In genomic region chr11:125036933-125037332, GRCh38 we compare ENCODE assay signal across 15 cellular contexts. TPM values are rescaled to one million over a fixed set of nuclear protein-coding genes. Genes with fewer than 3 reads are reported as not detected.
DNase-seq lines count a peak whose midpoint lies in the region; ATAC-seq, FAIRE-seq and TF ChIP-seq lines count a peak whose summit lies in the region.
"Had no signal": no experiment of that assay in that cellular context is flagged by ENCODE, and none has a peak within 500 bp of the region (broad histone marks: within the 10 kb centered on the region; RNA-seq: fewer than 3 reads in every experiment).

No MANE protein-coding gene starts in this region.

- TF ChIP-seq POLR2A in IMR-90 (IDR thresholded peaks at IDR 0.05; ENCODE audit: low read depth, low read length) (no peak), GM12878 (IDR thresholded peaks at IDR 0.05; ENCODE audit: low read depth, low read length) (no peak)

- intact Hi-C loops in IMR-90 (cut with micrococcal nuclease) = no loop called here
- intact Hi-C loops in GM12878 (cut with micrococcal nuclease; ENCODE audit: unreplicated experiment) = no loop called here
- intact Hi-C loops in tibial artery (cut with DNase I; ENCODE audit: low total_unique reads) = no loop called here
- intact Hi-C loops in CD8-positive, alpha-beta T cell (cut with DNase I, micrococcal nuclease) = no loop called here

- H3K4ac ChIP-seq in IMR-90 (ENCODE audit: low read depth, low read length) = no peak overlapping the region

- H3K23ac ChIP-seq in IMR-90 (ENCODE audit: low read depth, low read length) = no peak overlapping the region

- TF ChIP-seq RAD21 in IMR-90 (IDR thresholded peaks at IDR 0.05; ENCODE audit: low read length) (no peak), GM12878 (IDR thresholded peaks at IDR 0.05; ENCODE audit: insufficient read depth, low read depth, low read length) (no peak)

- no peaks in the 10 kb centered on the region for H3K79me2 ChIP-seq in GM12878 (ENCODE audit: control insufficient read depth, insufficient read depth, low read length)

- H3K27ac Mint-ChIP-seq in CD8-positive, alpha-beta T cell = no peak overlapping the region
- H3K27ac Mint-ChIP-seq: activated naive CD8-positive, alpha-beta T cell had no signal

- H4K91ac ChIP-seq in IMR-90 (ENCODE audit: insufficient read depth, low read depth, low read length) = no peak overlapping the region

- RAD21 ChIA-PET in GM12878 (lab: Charles Lee; ENCODE audit: unreplicated experiment) = no interaction called here

- H3K36me3 ChIP-seq in BLaER1 (no peaks in the 10 kb centered on the region), IMR-90 (ENCODE audit: control insufficient read depth, insufficient read depth, low read length) (no peaks in the 10 kb centered on the region), GM12878 (ENCODE audit: control insufficient read depth in 2 of 2, insufficient read depth in 2 of 2, low read length in 1 of 2) (no peaks in the 10 kb centered on the region), tibial artery (no peaks in the 10 kb centered on the region)
- no peaks in the 10 kb centered on the region for H3K36me3 ChIP-seq in CD8-positive, alpha-beta T cell (ENCODE audit: insufficient read depth, low read length)
- H3K36me3 ChIP-seq: ovary had no signal

- no peak overlapping the region for H3K56ac ChIP-seq in IMR-90 (ENCODE audit: extremely low read depth, insufficient read depth, low read length)

- no peak overlapping the region for H4K8ac ChIP-seq in IMR-90 (ENCODE audit: low read depth in 2 of 2, low read length in 2 of 2)

- peak; percentile 98 for DNase-seq in IMR-90
- DNase-seq in GM12878 (ENCODE audit: low read depth, low spot score) = no peak
- DNase-seq in myocyte (ENCODE audit: low read depth) = peak; percentile 47
- DNase-seq in NCI-H2227 (lab: John Stamatoyannopoulos, UW; ENCODE audit: unreplicated experiment) = no peak
- no peak for DNase-seq in tibial artery
- no peak for DNase-seq in CD8-positive, alpha-beta T cell
- DNase-seq: DMS79 treated with DMSO at 0.1 percent for 48 hours, GOT3, left colon, NCI-H1436, ovary, upper lobe of left lung had no signal

- FAIRE-seq in GM12878 (lab: Jason Lieb, UNC) = no peak

- no peak overlapping the region for H2BK15ac ChIP-seq in IMR-90 (ENCODE audit: low read depth, low read length)

- H3K27me3 ChIP-seq in BLaER1 = no peaks in the 10 kb centered on the region
- no peaks in the 10 kb centered on the region for H3K27me3 ChIP-seq in IMR-90 (ENCODE audit: control insufficient read depth, insufficient read depth, low read length)
- H3K27me3 ChIP-seq in GM12878 (replicated peaks in 1 of 2; ENCODE audit: control insufficient read depth in 2 of 2, insufficient read depth in 2 of 2, low read length in 1 of 2) = no peaks in the 10 kb centered on the region
- H3K27me3 ChIP-seq in tibial artery = no peaks in the 10 kb centered on the region
- no peaks in the 10 kb centered on the region for H3K27me3 ChIP-seq in CD8-positive, alpha-beta T cell (ENCODE audit: insufficient read depth, low read length)
- H3K27me3 ChIP-seq: ovary, upper lobe of left lung had no signal

- no peaks in the 10 kb centered on the region for H3K4me1 Mint-ChIP-seq in CD8-positive, alpha-beta T cell (ENCODE audit: low read depth)

- ATAC-seq in IMR-90 (ENCODE audit: low read depth) = peak; percentile 93
- ATAC-seq in GM12878 = peak; percentile 40; the same call in 2 of the 3 replicates
- ATAC-seq in GM19328 (IDR thresholded peaks at IDR 0.05; ENCODE audit: unreplicated experiment) = no peak
- no peak for ATAC-seq in CD8-positive, alpha-beta T cell
- ATAC-seq: left colon had no signal

- TF ChIP-seq EP300 in GM12878 (IDR thresholded peaks at IDR 0.05; ENCODE audit: borderline replicate concordance in 1 of 2, control insufficient read depth in 1 of 2, low read depth in 2 of 2, low read length in 2 of 2) = no peak

- TF ChIP-seq CTCF in IMR-90 (conservative IDR thresholded peaks at IDR 0.05; ENCODE audit: low read depth, low read length) = no peak
- TF ChIP-seq CTCF in GM12878 (IDR thresholded peaks at IDR 0.05 in 2 of 3, conservative IDR thresholded peaks at IDR 0.05 in 1 of 3; ENCODE audit: control insufficient read depth in 2 of 3, extremely low read depth in 1 of 3, insufficient read depth in 1 of 3, low read depth in 3 of 3, low read length in 3 of 3) = no peak
- TF ChIP-seq CTCF in tibial artery (IDR thresholded peaks at IDR 0.05) = no peak
- no peak for TF ChIP-seq CTCF in CD8-positive, alpha-beta T cell (IDR thresholded peaks at IDR 0.05)

- H3K4me1 ChIP-seq in BLaER1 (peaks cover 6% of the 10 kb centered on the region; the same call in 1 of the 2 replicates), IMR-90 (ENCODE audit: control insufficient read depth, insufficient read depth, low read length) (no peaks in the 10 kb centered on the region), GM12878 (ENCODE audit: control insufficient read depth, insufficient read depth, low read length) (no peaks in the 10 kb centered on the region), tibial artery (no peaks in the 10 kb centered on the region)
- H3K4me1 ChIP-seq in CD8-positive, alpha-beta T cell (ENCODE audit: insufficient read depth, low read length) = no peaks in the 10 kb centered on the region
- H3K4me1 ChIP-seq: upper lobe of left lung had no signal

- no peak overlapping the region for H4K5ac ChIP-seq in IMR-90 (ENCODE audit: low read depth, low read length)

- peaks cover 0 to 6% of the 10 kb centered on the region in 2 experiments; a peak in 2 of 4 replicates for H3K79me1 ChIP-seq in IMR-90 (ENCODE audit: low read depth in 1 of 2, low read length in 2 of 2)

- peaks cover 13% of the 10 kb centered on the region for H3K9me3 Mint-ChIP-seq in CD8-positive, alpha-beta T cell

- SMC1A ChIA-PET in GM12878 (lab: Charles Lee; ENCODE audit: uncharacterized antibody, unreplicated experiment) = no interaction called here

- H3K27ac ChIP-seq in BLaER1 (no peak overlapping the region), IMR-90 (ENCODE audit: insufficient read depth, low read length) (no peak overlapping the region), GM12878 (ENCODE audit: control insufficient read depth, insufficient read depth) (no peak overlapping the region), tibial artery (no peak overlapping the region)
- no peak overlapping the region for H3K27ac ChIP-seq in CD8-positive, alpha-beta T cell (ENCODE audit: low read depth, low read length)
- H3K27ac ChIP-seq: ovary, upper lobe of left lung had no signal

- peak overlapping the region; percentile 38 for H2BK5ac ChIP-seq in IMR-90 (ENCODE audit: low read depth, low read length, poor library complexity, severe bottlenecking)

- H3K4me3 ChIP-seq in BLaER1 (no peak overlapping the region), IMR-90 (ENCODE audit: insufficient read depth, low read depth, low read length) (no peak overlapping the region), GM12878 (no peak overlapping the region), tibial artery (no peak overlapping the region)
- H3K4me3 ChIP-seq in CD8-positive, alpha-beta T cell (ENCODE audit: low read depth, low read length) = no peak overlapping the region
- H3K4me3 ChIP-seq: ovary, upper lobe of left lung had no signal

- H2BK20ac ChIP-seq in IMR-90 (ENCODE audit: low read depth, low read length) = peak overlapping the region; percentile 86; the same call in 1 of the 2 replicates

- no peaks in the 10 kb centered on the region for H3K9me1 ChIP-seq in IMR-90 (ENCODE audit: insufficient read depth, low read length)

- H3K4me3 Mint-ChIP-seq in CD8-positive, alpha-beta T cell = no peak overlapping the region
- H3K4me3 Mint-ChIP-seq: activated naive CD8-positive, alpha-beta T cell had no signal

- no peak overlapping the region for H2AK5ac ChIP-seq in IMR-90 (ENCODE audit: low read depth, low read length)

- no peaks in the 10 kb centered on the region for H3K27me3 Mint-ChIP-seq in CD8-positive, alpha-beta T cell (ENCODE audit: low read depth)
- H3K27me3 Mint-ChIP-seq: activated naive CD8-positive, alpha-beta T cell had no signal

- no peak overlapping the region; the same call in 1 of the 2 replicates for H3K18ac ChIP-seq in IMR-90 (ENCODE audit: low read depth, low read length)

- in situ Hi-C loops in IMR-90 (cut with MboI; ENCODE audit: low sequenced_read_pairs) (no loop called here), GM12878 (cut with MboI) (no loop called here)

- H2AK9ac ChIP-seq in IMR-90 (replicated peaks; ENCODE audit: low read depth, low read length, poor library complexity) = no peak overlapping the region

- POLR2A ChIA-PET in IMR-90 (lab: Charles Lee; ENCODE audit: unreplicated experiment) (no interaction called here), GM12878 (lab: Charles Lee) (no interaction called here)
- POLR2A ChIA-PET in CD8-positive, alpha-beta T cell (lab: Charles Lee) = no interaction called here

- CTCF ChIA-PET in IMR-90 (lab: Yijun Ruan, JAX) (no interaction called here), GM12878 (lab: Yijun Ruan, JAX) (no interaction called here)
- CTCF ChIA-PET in CD8-positive, alpha-beta T cell (lab: Charles Lee) = no interaction called here

- peak overlapping the region; percentile 77 for H2BK120ac ChIP-seq in IMR-90 (ENCODE audit: low read depth, low read length)

- BruUV-seq in IMR-90 (replicated peaks; lab: Mats Ljungman, UMichigan) (no TSS peak), GM12878 (replicated peaks; lab: Mats Ljungman, UMichigan) (no TSS peak)

- no peak overlapping the region for H2AFZ ChIP-seq in IMR-90 (replicated peaks; ENCODE audit: low read length, poor library complexity)
- H2AFZ ChIP-seq in GM12878 (ENCODE audit: control insufficient read depth, low read depth, low read length) = no peak overlapping the region

- H3K36me3 Mint-ChIP-seq in CD8-positive, alpha-beta T cell = peaks cover 29% of the 10 kb centered on the region

- WGBS in IMR-90 (ENCODE audit: extremely low coverage in 2 of 2, insufficient read length in 1 of 2), 2 experiments = 0% methylated on average over 1 of the region's 1 CpG; no CpG with 5 or more reads in 1 of the 2 experiments
- WGBS in GM12878 (ENCODE audit: insufficient coverage, insufficient replicate concordance, low lambda C conversion rate, missing lambda C conversion rate) = 0% methylated on average over 1 of the region's 1 CpG

- H3K4me2 ChIP-seq in BLaER1 (peak overlapping the region; percentile 37; the same call in 1 of the 2 replicates), IMR-90 (ENCODE audit: low read depth, low read length) (peak overlapping the region; percentile 54; the same call in 1 of the 2 replicates), GM12878 (ENCODE audit: control insufficient read depth, insufficient read depth) (no peak overlapping the region)

- H3K9ac ChIP-seq in BLaER1 = no peak overlapping the region
- no peak overlapping the region for H3K9ac ChIP-seq in IMR-90 (ENCODE audit: low read depth, low read length)
- no peak overlapping the region for H3K9ac ChIP-seq in GM12878 (ENCODE audit: control insufficient read depth, insufficient read depth, low read length)

- no peaks in the 10 kb centered on the region for H4K20me1 ChIP-seq in BLaER1
- no peaks in the 10 kb centered on the region for H4K20me1 ChIP-seq in IMR-90 (ENCODE audit: insufficient read depth, low read length)
- no peaks in the 10 kb centered on the region for H4K20me1 ChIP-seq in GM12878 (ENCODE audit: control insufficient read depth, insufficient read depth)

- dilution Hi-C loops in IMR-90 (cut with HindIII; ENCODE audit: low sequenced_read_pairs, unreplicated experiment) = no loop called here

- H3K9me3 ChIP-seq in BLaER1 (peaks cover 42% of the 10 kb centered on the region), IMR-90 (ENCODE audit: control insufficient read depth, insufficient read depth, low read length) (no peaks in the 10 kb centered on the region), GM12878 (replicated peaks; ENCODE audit: control insufficient read depth, insufficient read depth, low read length) (peaks cover 2% of the 10 kb centered on the region; the same call in 1 of the 3 replicates), tibial artery (peaks cover 0 to 10% (median 6%) of the 10 kb centered on the region in 3 donors)
- H3K9me3 ChIP-seq in CD8-positive, alpha-beta T cell (ENCODE audit: low read length) = no peaks in the 10 kb centered on the region
- H3K9me3 ChIP-seq: upper lobe of left lung had no signal

- peak overlapping the region; percentile 89 for H3K14ac ChIP-seq in IMR-90 (replicated peaks; ENCODE audit: low read depth, low read length)

RNA-seq across cellular contexts. Expression of gene SLC37A2, which starts 26.2 kb away (rescaled TPM):
- total RNA-seq in IMR-90 (2012; rRNA removed) (0.72 and 0.83 TPM in 2 replicates), GM12878 (2014; rRNA removed) (2.4 and 2.7 TPM in 2 replicates), GM12878 (2014; rRNA removed; fragmentation: Illumina TruSeq; extraction: Trizol) (1.3 and 1.4 TPM in 2 replicates), GM12878 (2021) (3.0 and 3.4 TPM in 2 replicates), myocyte (0.99 and 1.0 TPM in 2 replicates)
- polyA plus RNA-seq in IMR-90 (2012; rRNA removed) (1.1 and 1.5 TPM in 2 replicates), GM12878 (2011; rRNA removed) (8.3 and 9.8 TPM in 2 replicates), GM12878 (2014; fragmentation: Illumina TruSeq; extraction: Trizol) (1.4 and 1.7 TPM in 2 replicates), GM12878 (2014; fragmentation: Nextera tagmentation; extraction: Ambion mirVana) (under 1 TPM; 0.26 to 0.29 TPM), GM12878 (2014; rRNA removed) (2.5 and 2.7 TPM in 2 replicates), GM12878 (2016; fragmentation: Nextera tagmentation; extraction: Ambion mirVana) (1 to 10 TPM in 1 of 2 experiments, under 1 TPM in 1; 0.99 to 2.3 TPM)
- polyA plus RNA-seq in IMR-90 (2012; cell fraction: cytosol; rRNA removed) = 0.83 and 1.4 TPM in 2 replicates
- polyA plus RNA-seq in IMR-90 (2012; cell fraction: nucleus; rRNA removed; ENCODE audit: low replicate concordance) = 2.5 and 4.2 TPM in 2 replicates
- 7.1 and 8.3 TPM in 2 replicates for total RNA-seq in GM12878 (2013; cell fraction: nucleolus; rRNA removed)
- polyA plus RNA-seq in GM12878 (2011; ENCODE audit: low read depth) = 0.73 TPM
- polyA plus RNA-seq in GM12878 (2011; cell fraction: cytosol; rRNA removed) = 12.1 and 13.1 TPM in 2 replicates
- polyA plus RNA-seq in GM12878 (2011; cell fraction: nucleus; rRNA removed) = 26.6 and 33.5 TPM in 2 replicates
- polyA plus RNA-seq in GM12878 (2012) = 0.91 and 2.3 TPM in 2 replicates
- 8.5 and 13.3 TPM in 2 replicates for polyA minus RNA-seq in GM12878 (2011; rRNA and poly(A)+ RNA removed)
- polyA minus RNA-seq in GM12878 (2011; cell fraction: cytosol; rRNA and poly(A)+ RNA removed) = 3.2 and 4.4 TPM in 2 replicates
- polyA minus RNA-seq in GM12878 (2011; cell fraction: nucleus; rRNA and poly(A)+ RNA removed) = 8.2 and 8.5 TPM in 2 replicates
- 0.29 TPM for polyA plus RNA-seq in myocyte (2012)
- total RNA-seq in CD8-positive, alpha-beta T cell = under 1 TPM in 1 of 2 experiments, not detected in 1; 0.16 TPM

Comparison
In these comparisons a context has a peak if more than half of its experiments do, and no peak if none do; other contexts are left out.
1. ATAC-seq: peak in IMR-90 (single experiment) and GM12878 (single experiment); none in GM19328 (single experiment) and CD8-positive, alpha-beta T cell (single experiment).
2. DNase-seq: peak in IMR-90 (single experiment) and myocyte (single experiment); none in GM12878 (single experiment), NCI-H2227 (single experiment), tibial artery (0 of 2) and CD8-positive, alpha-beta T cell (0 of 7).